In genomic region chr2:241443486-241444223, GRCh38 we compare ENCODE assay signal across 9 cellular contexts.
DNase-seq lines count a peak whose midpoint lies in the region; ATAC-seq and TF ChIP-seq lines count a peak whose summit lies in the region.
"Had no signal": no experiment of that assay in that cellular context is flagged by ENCODE, and none has a peak within 500 bp of the region (broad histone marks: within the 10 kb centered on the region; RNA-seq: fewer than 3 reads in every experiment).

No MANE protein-coding gene starts in this region.

- DNase-seq in GM06990 (ENCODE audit: extremely low read depth, insufficient read length) (peak; percentile 61), HT1080 (ENCODE audit: low read depth) (peak; percentile 79), T1000 (lab: John Stamatoyannopoulos, UW) (peak; percentile 20), amniotic epithelial cell (ENCODE audit: low read depth) (peak; percentile 93), ovary (no peak), NCI-H526 (lab: John Stamatoyannopoulos, UW) (no peak)
- peak; percentile 95 for DNase-seq in stimulated activated CD4-positive, alpha-beta T cell treated with anti-CD3 and anti-CD28 coated beads, Interleukin-15, amount 100 ng/mL, for 24 hours
- DNase-seq: lower lobe of right lung had no signal

- no peak for TF ChIP-seq EP300 in ovary (IDR thresholded peaks at IDR 0.05)

- no peak overlapping the region for H3K27ac ChIP-seq in ovary
- H3K27ac ChIP-seq: lower lobe of right lung had no signal

- intact Hi-C loops in ovary (cut with DNase I), result no loop called here

- TF ChIP-seq POLR2A in ovary (IDR thresholded peaks at IDR 0.05), result no peak

- ATAC-seq in GM19452 (IDR thresholded peaks at IDR 0.05; ENCODE audit: unreplicated experiment), result no peak

- H3K4me1 ChIP-seq in ovary (ENCODE audit: insufficient read depth), result no peaks in the 10 kb centered on the region

- H3K27me3 ChIP-seq in GM06990 (replicated peaks; ENCODE audit: control insufficient read depth, insufficient read depth, low read length), result no peaks in the 10 kb centered on the region
- no peaks in the 10 kb centered on the region for H3K27me3 ChIP-seq in ovary

- TF ChIP-seq CTCF in GM06990 (IDR thresholded peaks at IDR 0.05; ENCODE audit: insufficient read depth, low read length, poor library complexity, severe bottlenecking), result no peak
- no peak for TF ChIP-seq CTCF in ovary (IDR thresholded peaks at IDR 0.05)

- no peak overlapping the region for H3K4me3 ChIP-seq in GM06990 (replicated peaks; ENCODE audit: low read depth, low read length)
- no peak overlapping the region for H3K4me3 ChIP-seq in ovary
- H3K4me3 ChIP-seq: lower lobe of right lung had no signal

- no peaks in the 10 kb centered on the region for H3K9me3 ChIP-seq in ovary
- H3K9me3 ChIP-seq: lower lobe of right lung had no signal

- 76 to 82% (median 80%) methylated on average over 6 of the region's 6 CpGs for WGBS in ovary, 3 donors

- H3K36me3 ChIP-seq in GM06990 (ENCODE audit: control insufficient read depth, insufficient read depth, low read length) (peaks cover 11% of the 10 kb centered on the region), ovary (no peaks in the 10 kb centered on the region)

Comparison
In these comparisons a context has a peak if more than half of its experiments do, and no peak if none do; other contexts are left out.
1. DNase-seq: peak in GM06990 (single experiment), HT1080 (single experiment), T1000 (single experiment), amniotic epithelial cell (single experiment) and stimulated activated CD4-positive, alpha-beta T cell treated with anti-CD3 and anti-CD28 coated beads, Interleukin-15, amount 100 ng/mL, for 24 hours (single experiment); none in ovary (0 of 5) and NCI-H526 (0 of 2).